17 cellular contexts compared by ENCODE assay signal in the genomic region with DNA sequence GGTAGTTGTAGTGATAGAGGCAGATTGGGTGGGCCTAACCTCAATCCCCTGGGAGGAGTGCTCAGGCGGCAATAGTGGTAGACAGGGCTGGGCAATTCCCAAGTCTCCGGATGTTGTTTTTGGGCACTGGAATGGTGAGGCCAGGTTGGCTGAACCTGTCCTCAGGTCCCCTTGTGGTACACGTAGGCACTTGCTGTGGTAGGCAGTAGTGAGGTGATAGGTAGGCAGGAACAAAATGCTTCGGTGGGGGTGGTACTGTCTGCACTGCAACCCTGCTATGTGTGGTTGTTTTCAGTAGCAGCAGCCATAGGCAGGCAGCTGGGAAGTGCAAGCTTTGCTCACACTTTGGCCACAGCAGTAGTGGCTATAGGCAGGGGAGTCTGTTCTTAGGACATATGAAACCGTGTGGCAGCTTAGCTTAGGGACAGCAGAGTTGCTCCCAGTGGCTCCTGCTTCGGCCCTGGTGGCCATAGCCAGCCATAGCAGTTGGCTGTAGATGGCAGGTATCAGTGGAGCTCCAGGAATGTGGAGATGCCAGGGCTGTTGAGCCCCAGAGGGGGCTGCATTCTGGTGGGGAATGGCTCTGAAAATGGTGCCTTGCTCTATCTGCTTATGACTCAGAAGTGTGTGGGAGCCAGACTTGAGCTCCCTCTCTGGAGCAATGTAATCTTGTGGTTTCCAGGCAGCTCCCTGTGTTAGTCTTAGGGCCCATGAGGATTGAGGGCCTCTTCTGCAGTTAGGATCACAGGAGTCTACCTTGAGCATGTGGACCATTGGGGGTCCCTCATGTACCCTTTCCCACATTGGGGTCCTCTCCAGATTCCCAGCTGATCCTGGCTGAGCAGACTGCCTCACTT.
DNase-seq lines count a peak whose midpoint lies in the region; ATAC-seq and TF ChIP-seq lines count a peak whose summit lies in the region.
"Had no signal": no experiment of that assay in that cellular context is flagged by ENCODE, and none has a peak within 500 bp of the region (broad histone marks: within the 10 kb centered on the region; RNA-seq: fewer than 3 reads in every experiment).

No MANE protein-coding gene starts in this region.

- H2BK120ac ChIP-seq in trophoblast cell (ENCODE audit: insufficient read depth, low read length, poor library complexity) = no peak overlapping the region

- no peak overlapping the region for H3K27ac Mint-ChIP-seq in GM23338
- no peak overlapping the region for H3K27ac Mint-ChIP-seq in CD8-positive, alpha-beta memory T cell
- H3K27ac Mint-ChIP-seq: activated naive CD4-positive, alpha-beta T cell treated with anti-CD3 and anti-CD28 coated beads, Interleukin-2, amount 50 U/mL, for 24 hours; CD4-positive, CD25-positive, alpha-beta regulatory T cell had no signal

- no peaks in the 10 kb centered on the region for H3K79me1 ChIP-seq in trophoblast cell (ENCODE audit: low read length)

- no peak overlapping the region for H2BK12ac ChIP-seq in trophoblast cell (ENCODE audit: low read length)

- POLR2A ChIA-PET in CD8-positive, alpha-beta memory T cell (lab: Charles Lee) = no interaction called here

- H3K36me3 ChIP-seq in GM23338 (ENCODE audit: insufficient read depth) (no peaks in the 10 kb centered on the region), trophoblast cell (ENCODE audit: control insufficient read depth in 1 of 2, insufficient read depth in 2 of 2, low read length in 2 of 2) (no peaks in the 10 kb centered on the region), mucosa of descending colon (ENCODE audit: low read depth) (no peaks in the 10 kb centered on the region), smooth muscle cell (ENCODE audit: low read depth) (peaks cover 11% of the 10 kb centered on the region)
- no peaks in the 10 kb centered on the region for H3K36me3 ChIP-seq in CD8-positive, alpha-beta memory T cell (ENCODE audit: insufficient read depth, low read length)
- H3K36me3 ChIP-seq: left ventricle myocardium inferior, MG63, right atrium auricular region had no signal

- peaks cover 15% of the 10 kb centered on the region for H3K9me2 ChIP-seq in GM23338 (ENCODE audit: insufficient read depth)

- no peaks in the 10 kb centered on the region for H3K4me1 Mint-ChIP-seq in GM23338
- no peaks in the 10 kb centered on the region for H3K4me1 Mint-ChIP-seq in CD8-positive, alpha-beta memory T cell
- H3K4me1 Mint-ChIP-seq: activated naive CD4-positive, alpha-beta T cell treated with anti-CD3 and anti-CD28 coated beads, Interleukin-2, amount 50 U/mL, for 24 hours; CD4-positive, CD25-positive, alpha-beta regulatory T cell; naive B cell had no signal

- H3K36me3 Mint-ChIP-seq in GM23338 (ENCODE audit: low read depth) = no peaks in the 10 kb centered on the region
- peaks cover 0 to 2% (median 0%) of the 10 kb centered on the region in 3 donors for H3K36me3 Mint-ChIP-seq in CD8-positive, alpha-beta memory T cell
- H3K36me3 Mint-ChIP-seq: activated naive CD4-positive, alpha-beta T cell treated with anti-CD3 and anti-CD28 coated beads, Interleukin-2, amount 50 U/mL, for 24 hours; CD4-positive, CD25-positive, alpha-beta regulatory T cell had no signal

- no peak overlapping the region for H3K14ac ChIP-seq in trophoblast cell (ENCODE audit: low read length)

- DNase-seq in GM23338 (ENCODE audit: low spot score) = peak; percentile 69
- peak; percentile 40 for DNase-seq in NCI-H226
- no peak for DNase-seq in epithelial cell of esophagus (ENCODE audit: low read depth)
- DNase-seq in trophoblast cell = no peak
- no peak for DNase-seq in mucosa of descending colon
- no peak for DNase-seq in CD8-positive, alpha-beta memory T cell
- no peak for DNase-seq in smooth muscle cell (lab: John Stamatoyannopoulos, UW; ENCODE audit: unreplicated experiment)
- DNase-seq in NCI-H146 treated with DMSO at 0.1 percent for 48 hours (lab: John Stamatoyannopoulos, UW; ENCODE audit: unreplicated experiment) = no peak
- DNase-seq: caudate nucleus; CD4-positive, CD25-positive, alpha-beta regulatory T cell; head of caudate nucleus; left ventricle myocardium inferior; MG63; naive B cell; stimulated activated naive CD4-positive, alpha-beta T cell had no signal

- no CpG with 5 or more reads among the region's 6 CpGs for whole genome bisulfite sequencing in trophoblast cell (ENCODE audit: extremely low coverage, insufficient coverage, insufficient read length)
- WGBS in smooth muscle cell (ENCODE audit: low lambda C conversion rate) = 75% methylated on average over 5 of the region's 6 CpGs

- H3K27me3 ChIP-seq in GM23338 (ENCODE audit: insufficient read depth) (no peaks in the 10 kb centered on the region), trophoblast cell (ENCODE audit: insufficient read depth, low read length) (no peaks in the 10 kb centered on the region), smooth muscle cell (ENCODE audit: low read depth) (no peaks in the 10 kb centered on the region)
- no peaks in the 10 kb centered on the region for H3K27me3 ChIP-seq in CD8-positive, alpha-beta memory T cell (ENCODE audit: insufficient read depth, low read length, poor library complexity, severe bottlenecking)
- H3K27me3 ChIP-seq: MG63, right atrium auricular region had no signal

- H3K4me1 ChIP-seq in GM23338 (ENCODE audit: insufficient read depth) (no peaks in the 10 kb centered on the region), trophoblast cell (ENCODE audit: control insufficient read depth in 1 of 2, insufficient read depth in 2 of 2, low read length in 2 of 2) (no peaks in the 10 kb centered on the region), mucosa of descending colon (ENCODE audit: low read depth) (no peaks in the 10 kb centered on the region), smooth muscle cell (ENCODE audit: low read depth) (no peaks in the 10 kb centered on the region)
- H3K4me1 ChIP-seq in CD8-positive, alpha-beta memory T cell (ENCODE audit: insufficient read depth, low read length) = no peaks in the 10 kb centered on the region
- H3K4me1 ChIP-seq: left ventricle myocardium inferior, right atrium auricular region had no signal

- H3K9me3 ChIP-seq in trophoblast cell (ENCODE audit: insufficient read depth, low read depth, low read length) (peaks cover 2% of the 10 kb centered on the region), mucosa of descending colon (peaks cover 8% of the 10 kb centered on the region), smooth muscle cell (replicated peaks; ENCODE audit: low read depth) (peaks cover 27% of the 10 kb centered on the region)
- H3K9me3 ChIP-seq in CD8-positive, alpha-beta memory T cell (ENCODE audit: low read length) = no peaks in the 10 kb centered on the region
- H3K9me3 ChIP-seq: MG63 had no signal

- no peak overlapping the region for H2BK5ac ChIP-seq in trophoblast cell (ENCODE audit: low read depth, low read length, poor library complexity)

- no peak overlapping the region for H4K12ac ChIP-seq in trophoblast cell (ENCODE audit: low read depth, low read length)

- H3K4me2 ChIP-seq in GM23338 (no peak overlapping the region), trophoblast cell (ENCODE audit: low read length) (no peak overlapping the region), smooth muscle cell (no peak overlapping the region)

- H3K27ac ChIP-seq in GM23338 (ENCODE audit: low read depth) = no peak overlapping the region
- H3K27ac ChIP-seq in trophoblast cell (ENCODE audit: low read depth, low read length) = no peak overlapping the region
- H3K27ac ChIP-seq in CD8-positive, alpha-beta memory T cell (ENCODE audit: low read depth, low read length) = no peak overlapping the region
- H3K27ac ChIP-seq in smooth muscle cell (ENCODE audit: low read depth) = no peak overlapping the region
- H3K27ac ChIP-seq: left ventricle myocardium inferior, right atrium auricular region had no signal

- CTCF ChIA-PET in CD8-positive, alpha-beta memory T cell (lab: Charles Lee) = no interaction called here

- H4K8ac ChIP-seq in trophoblast cell (ENCODE audit: low read depth, low read length) = no peak overlapping the region

- H4K91ac ChIP-seq in trophoblast cell (ENCODE audit: low read depth, low read length) = no peak overlapping the region

- H3K27me3 Mint-ChIP-seq in GM23338 (ENCODE audit: insufficient read depth, low read depth, poor library complexity) = no peaks in the 10 kb centered on the region
- H3K27me3 Mint-ChIP-seq in CD8-positive, alpha-beta memory T cell = peaks cover 0 to 2% of the 10 kb centered on the region in 2 donors
- H3K27me3 Mint-ChIP-seq: activated naive CD4-positive, alpha-beta T cell treated with anti-CD3 and anti-CD28 coated beads, Interleukin-2, amount 50 U/mL, for 24 hours; CD4-positive, CD25-positive, alpha-beta regulatory T cell had no signal

- TF ChIP-seq CTCF in GM23338 (conservative IDR thresholded peaks at IDR 0.05; ENCODE audit: low read depth in 2 of 2) = peak; percentile 31 to 47; a peak in 3 of 4 replicates
- TF ChIP-seq CTCF in epithelial cell of esophagus (IDR thresholded peaks at IDR 0.05; ENCODE audit: insufficient read depth, low read depth, low read length, missing control alignments) = peak; percentile 11
- no peak for TF ChIP-seq CTCF in mucosa of descending colon (IDR thresholded peaks at IDR 0.05)
- TF ChIP-seq CTCF in smooth muscle cell (IDR thresholded peaks at IDR 0.05; ENCODE audit: borderline replicate concordance, insufficient read depth, poor library complexity, severe bottlenecking) = no peak

- H3K9ac ChIP-seq in trophoblast cell (ENCODE audit: low read length) (peak overlapping the region; percentile 9), smooth muscle cell (ENCODE audit: low read depth) (no peak overlapping the region)

- H3K18ac ChIP-seq in trophoblast cell (ENCODE audit: low read length) = no peak overlapping the region

- H3K79me2 ChIP-seq in GM23338 (replicated peaks; ENCODE audit: insufficient read depth) = no peaks in the 10 kb centered on the region
- no peaks in the 10 kb centered on the region for H3K79me2 ChIP-seq in trophoblast cell (ENCODE audit: control insufficient read depth, insufficient read depth, low read length, poor library complexity)
- H3K79me2 ChIP-seq in smooth muscle cell (ENCODE audit: low read depth) = no peaks in the 10 kb centered on the region

- no peak overlapping the region for H3K4me3 Mint-ChIP-seq in GM23338
- H3K4me3 Mint-ChIP-seq in CD8-positive, alpha-beta memory T cell = no peak overlapping the region
- H3K4me3 Mint-ChIP-seq: activated naive CD4-positive, alpha-beta T cell treated with anti-CD3 and anti-CD28 coated beads, Interleukin-2, amount 50 U/mL, for 24 hours; CD4-positive, CD25-positive, alpha-beta regulatory T cell; naive B cell had no signal

- no peak overlapping the region for H3K4me3 ChIP-seq in GM23338
- H3K4me3 ChIP-seq in epithelial cell of esophagus (ENCODE audit: low read length) = no peak overlapping the region
- no peak overlapping the region for H3K4me3 ChIP-seq in trophoblast cell (ENCODE audit: low read depth, low read length)
- H3K4me3 ChIP-seq in mucosa of descending colon = no peak overlapping the region
- H3K4me3 ChIP-seq in CD8-positive, alpha-beta memory T cell (ENCODE audit: low read length) = no peak overlapping the region
- no peak overlapping the region for H3K4me3 ChIP-seq in smooth muscle cell
- H3K4me3 ChIP-seq: left ventricle myocardium inferior, MG63, right atrium auricular region had no signal

- H4K20me1 ChIP-seq in GM23338 (replicated peaks; ENCODE audit: insufficient read depth) (no peaks in the 10 kb centered on the region), smooth muscle cell (ENCODE audit: low read depth) (no peaks in the 10 kb centered on the region)

- peaks cover 7% of the 10 kb centered on the region; the same call in 1 of the 3 replicates for H3K9me3 Mint-ChIP-seq in GM23338
- peaks cover 16 to 34% (median 17%) of the 10 kb centered on the region in 5 donors for H3K9me3 Mint-ChIP-seq in CD8-positive, alpha-beta memory T cell

- peak; percentile 97 for ATAC-seq in GM23338
- no peak for ATAC-seq in mucosa of descending colon

- no peaks in the 10 kb centered on the region for H3F3A ChIP-seq in GM23338 (replicated peaks; ENCODE audit: low read depth)
- no peaks in the 10 kb centered on the region for H3F3A ChIP-seq in smooth muscle cell (ENCODE audit: low read depth)

- no peak overlapping the region for H3K4ac ChIP-seq in trophoblast cell (ENCODE audit: low read depth, low read length)

- H2AK5ac ChIP-seq in trophoblast cell (ENCODE audit: low read length) = no peak overlapping the region

- peak overlapping the region; percentile 63; the same call in 1 of the 2 replicates for H2AFZ ChIP-seq in GM23338
- H2AFZ ChIP-seq in trophoblast cell (ENCODE audit: insufficient read depth, low read length, poor library complexity) = no peak overlapping the region
- H2AFZ ChIP-seq in smooth muscle cell (ENCODE audit: low read depth) = no peak overlapping the region

- intact Hi-C loops in mucosa of descending colon (cut with DNase I, micrococcal nuclease) = no loop called here

- no peak overlapping the region for H3K23ac ChIP-seq in trophoblast cell (ENCODE audit: low read length)

Comparison
In these comparisons a context has a peak if more than half of its experiments do, and no peak if none do; other contexts are left out.
1. DNase-seq: peak in GM23338 (single experiment) and NCI-H226 (single experiment); none in epithelial cell of esophagus (single experiment), trophoblast cell (0 of 2), mucosa of descending colon (0 of 3), CD8-positive, alpha-beta memory T cell (0 of 5), smooth muscle cell (single experiment) and NCI-H146 treated with DMSO at 0.1 percent for 48 hours (single experiment).
2. CTCF ChIP-seq: peak in GM23338 (2 of 2) and epithelial cell of esophagus (single experiment); none in mucosa of descending colon (single experiment) and smooth muscle cell (single experiment).